1 cellular context compared by ENCODE assay signal in the genomic region with DNA sequence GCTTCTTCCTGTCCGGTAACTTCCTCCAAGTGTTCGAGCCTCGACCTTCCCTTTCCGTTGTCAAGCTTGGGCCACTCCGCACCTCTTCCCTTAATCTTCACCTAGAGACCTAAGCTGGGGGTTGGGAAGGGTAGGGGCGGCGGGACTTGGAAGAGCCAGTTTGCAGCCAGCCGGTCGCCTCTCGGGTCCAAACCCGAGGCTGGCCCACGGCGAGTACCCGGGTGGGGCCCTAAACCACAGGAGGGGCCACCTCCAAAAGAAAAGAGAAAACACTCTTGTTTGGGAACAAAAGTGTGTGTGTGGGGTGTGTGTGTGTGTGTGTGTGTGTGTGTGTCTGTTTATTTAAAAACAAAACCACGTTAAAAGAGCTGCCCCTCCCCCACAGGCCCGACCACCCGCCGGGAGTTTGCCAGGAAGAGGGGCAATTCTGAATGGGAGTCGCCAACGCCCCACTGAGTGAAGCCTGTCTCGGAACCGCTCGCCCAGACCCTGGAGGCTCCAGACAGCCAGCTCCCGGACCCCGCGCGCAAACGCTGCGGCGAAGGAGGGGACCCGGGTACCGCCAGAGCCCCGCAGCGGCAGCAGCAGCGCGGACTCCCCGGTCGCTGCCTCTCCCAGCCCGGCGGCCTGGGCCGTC.
TF ChIP-seq lines count a peak whose summit lies in the region.

No MANE protein-coding gene starts in this region.

TF ChIP-seq in HEK293, 187 proteins besides CTCF, POLR2A, EP300 and RAD21 (continued from another document):
- TF ChIP-seq ZFHX2 (tag by site-specific recombination; conservative IDR thresholded peaks at IDR 0.05) (peak; percentile 7; the same call in 1 of the 2 replicates), SETDB1 (IDR thresholded peaks at IDR 0.05; ENCODE audit: insufficient read length, low read length) (no peak), GLIS2 (tag by site-specific recombination; IDR thresholded peaks at IDR 0.05) (peak; percentile 79), ZNF341 (tag by site-specific recombination; IDR thresholded peaks at IDR 0.05; ENCODE audit: low read depth) (0 out of 2 replicates have a peak, but pooled peaks have one; percentile 11), WT1 (tag by site-specific recombination; IDR thresholded peaks at IDR 0.05) (0 out of 2 replicates have a peak, but pooled peaks have one; percentile 17), ZNF146 (tag by site-specific recombination; IDR thresholded peaks at IDR 0.05) (no peak), ZNF174 (tag by site-specific recombination; IDR thresholded peaks at IDR 0.05) (no peak), ZNF660 (tag by site-specific recombination; IDR thresholded peaks at IDR 0.05) (no peak), RBAK (tag by site-specific recombination; IDR thresholded peaks at IDR 0.05) (no peak), ZNF561 (tag by site-specific recombination; IDR thresholded peaks at IDR 0.05; ENCODE audit: borderline replicate concordance) (0 out of 2 replicates have a peak, but pooled peaks have one; percentile 31), KLF9 (tag by site-specific recombination; IDR thresholded peaks at IDR 0.05; ENCODE audit: low read depth) (peak; percentile 13; the same call in 1 of the 2 replicates), ZNF169 (tag by site-specific recombination; IDR thresholded peaks at IDR 0.05) (no peak)
- TF ChIP-seq, protein P1, sequence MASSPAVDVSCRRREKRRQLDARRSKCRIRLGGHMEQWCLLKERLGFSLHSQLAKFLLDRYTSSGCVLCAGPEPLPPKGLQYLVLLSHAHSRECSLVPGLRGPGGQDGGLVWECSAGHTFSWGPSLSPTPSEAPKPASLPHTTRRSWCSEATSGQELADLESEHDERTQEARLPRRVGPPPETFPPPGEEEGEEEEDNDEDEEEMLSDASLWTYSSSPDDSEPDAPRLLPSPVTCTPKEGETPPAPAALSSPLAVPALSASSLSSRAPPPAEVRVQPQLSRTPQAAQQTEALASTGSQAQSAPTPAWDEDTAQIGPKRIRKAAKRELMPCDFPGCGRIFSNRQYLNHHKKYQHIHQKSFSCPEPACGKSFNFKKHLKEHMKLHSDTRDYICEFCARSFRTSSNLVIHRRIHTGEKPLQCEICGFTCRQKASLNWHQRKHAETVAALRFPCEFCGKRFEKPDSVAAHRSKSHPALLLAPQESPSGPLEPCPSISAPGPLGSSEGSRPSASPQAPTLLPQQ (tag by site-specific recombination; IDR thresholded peaks at IDR 0.05) = 0 out of 2 replicates have a peak, but pooled peaks have one; percentile 15
- TF ChIP-seq, protein P2, sequence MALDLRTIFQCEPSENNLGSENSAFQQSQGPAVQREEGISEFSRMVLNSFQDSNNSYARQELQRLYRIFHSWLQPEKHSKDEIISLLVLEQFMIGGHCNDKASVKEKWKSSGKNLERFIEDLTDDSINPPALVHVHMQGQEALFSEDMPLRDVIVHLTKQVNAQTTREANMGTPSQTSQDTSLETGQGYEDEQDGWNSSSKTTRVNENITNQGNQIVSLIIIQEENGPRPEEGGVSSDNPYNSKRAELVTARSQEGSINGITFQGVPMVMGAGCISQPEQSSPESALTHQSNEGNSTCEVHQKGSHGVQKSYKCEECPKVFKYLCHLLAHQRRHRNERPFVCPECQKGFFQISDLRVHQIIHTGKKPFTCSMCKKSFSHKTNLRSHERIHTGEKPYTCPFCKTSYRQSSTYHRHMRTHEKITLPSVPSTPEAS (tag by site-specific recombination; IDR thresholded peaks at IDR 0.05) = peak; percentile 86
- TF ChIP-seq, protein P3, sequence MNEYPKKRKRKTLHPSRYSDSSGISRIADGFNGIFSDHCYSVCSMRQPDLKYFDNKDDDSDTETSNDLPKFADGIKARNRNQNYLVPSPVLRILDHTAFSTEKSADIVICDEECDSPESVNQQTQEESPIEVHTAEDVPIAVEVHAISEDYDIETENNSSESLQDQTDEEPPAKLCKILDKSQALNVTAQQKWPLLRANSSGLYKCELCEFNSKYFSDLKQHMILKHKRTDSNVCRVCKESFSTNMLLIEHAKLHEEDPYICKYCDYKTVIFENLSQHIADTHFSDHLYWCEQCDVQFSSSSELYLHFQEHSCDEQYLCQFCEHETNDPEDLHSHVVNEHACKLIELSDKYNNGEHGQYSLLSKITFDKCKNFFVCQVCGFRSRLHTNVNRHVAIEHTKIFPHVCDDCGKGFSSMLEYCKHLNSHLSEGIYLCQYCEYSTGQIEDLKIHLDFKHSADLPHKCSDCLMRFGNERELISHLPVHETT (tag by site-specific recombination; IDR thresholded peaks at IDR 0.05) = peak; percentile 19; the same call in 1 of the 2 replicates
- TF ChIP-seq, protein P4, sequence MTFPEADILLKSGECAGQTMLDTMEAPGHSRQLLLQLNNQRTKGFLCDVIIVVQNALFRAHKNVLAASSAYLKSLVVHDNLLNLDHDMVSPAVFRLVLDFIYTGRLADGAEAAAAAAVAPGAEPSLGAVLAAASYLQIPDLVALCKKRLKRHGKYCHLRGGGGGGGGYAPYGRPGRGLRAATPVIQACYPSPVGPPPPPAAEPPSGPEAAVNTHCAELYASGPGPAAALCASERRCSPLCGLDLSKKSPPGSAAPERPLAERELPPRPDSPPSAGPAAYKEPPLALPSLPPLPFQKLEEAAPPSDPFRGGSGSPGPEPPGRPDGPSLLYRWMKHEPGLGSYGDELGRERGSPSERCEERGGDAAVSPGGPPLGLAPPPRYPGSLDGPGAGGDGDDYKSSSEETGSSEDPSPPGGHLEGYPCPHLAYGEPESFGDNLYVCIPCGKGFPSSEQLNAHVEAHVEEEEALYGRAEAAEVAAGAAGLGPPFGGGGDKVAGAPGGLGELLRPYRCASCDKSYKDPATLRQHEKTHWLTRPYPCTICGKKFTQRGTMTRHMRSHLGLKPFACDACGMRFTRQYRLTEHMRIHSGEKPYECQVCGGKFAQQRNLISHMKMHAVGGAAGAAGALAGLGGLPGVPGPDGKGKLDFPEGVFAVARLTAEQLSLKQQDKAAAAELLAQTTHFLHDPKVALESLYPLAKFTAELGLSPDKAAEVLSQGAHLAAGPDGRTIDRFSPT (tag by site-specific recombination; IDR thresholded peaks at IDR 0.05) = peak; percentile 61; the same call in 1 of the 2 replicates
- TF ChIP-seq, protein P5, sequence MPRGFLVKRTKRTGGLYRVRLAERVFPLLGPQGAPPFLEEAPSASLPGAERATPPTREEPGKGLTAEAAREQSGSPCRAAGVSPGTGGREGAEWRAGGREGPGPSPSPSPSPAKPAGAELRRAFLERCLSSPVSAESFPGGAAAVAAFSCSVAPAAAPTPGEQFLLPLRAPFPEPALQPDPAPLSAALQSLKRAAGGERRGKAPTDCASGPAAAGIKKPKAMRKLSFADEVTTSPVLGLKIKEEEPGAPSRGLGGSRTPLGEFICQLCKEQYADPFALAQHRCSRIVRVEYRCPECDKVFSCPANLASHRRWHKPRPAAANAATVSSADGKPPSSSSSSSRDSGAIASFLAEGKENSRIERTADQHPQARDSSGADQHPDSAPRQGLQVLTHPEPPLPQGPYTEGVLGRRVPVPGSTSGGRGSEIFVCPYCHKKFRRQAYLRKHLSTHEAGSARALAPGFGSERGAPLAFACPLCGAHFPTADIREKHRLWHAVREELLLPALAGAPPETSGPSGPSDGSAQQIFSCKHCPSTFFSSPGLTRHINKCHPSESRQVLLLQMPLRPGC (tag by site-specific recombination; IDR thresholded peaks at IDR 0.05) = 0 out of 2 replicates have a peak, but pooled peaks have one; percentile 35
- TF ChIP-seq, protein P6, sequence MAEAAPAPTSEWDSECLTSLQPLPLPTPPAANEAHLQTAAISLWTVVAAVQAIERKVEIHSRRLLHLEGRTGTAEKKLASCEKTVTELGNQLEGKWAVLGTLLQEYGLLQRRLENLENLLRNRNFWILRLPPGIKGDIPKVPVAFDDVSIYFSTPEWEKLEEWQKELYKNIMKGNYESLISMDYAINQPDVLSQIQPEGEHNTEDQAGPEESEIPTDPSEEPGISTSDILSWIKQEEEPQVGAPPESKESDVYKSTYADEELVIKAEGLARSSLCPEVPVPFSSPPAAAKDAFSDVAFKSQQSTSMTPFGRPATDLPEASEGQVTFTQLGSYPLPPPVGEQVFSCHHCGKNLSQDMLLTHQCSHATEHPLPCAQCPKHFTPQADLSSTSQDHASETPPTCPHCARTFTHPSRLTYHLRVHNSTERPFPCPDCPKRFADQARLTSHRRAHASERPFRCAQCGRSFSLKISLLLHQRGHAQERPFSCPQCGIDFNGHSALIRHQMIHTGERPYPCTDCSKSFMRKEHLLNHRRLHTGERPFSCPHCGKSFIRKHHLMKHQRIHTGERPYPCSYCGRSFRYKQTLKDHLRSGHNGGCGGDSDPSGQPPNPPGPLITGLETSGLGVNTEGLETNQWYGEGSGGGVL (tag by site-specific recombination; IDR thresholded peaks at IDR 0.05) = 0 out of 2 replicates have a peak, but pooled peaks have one; percentile 10
- TF ChIP-seq, protein P7, sequence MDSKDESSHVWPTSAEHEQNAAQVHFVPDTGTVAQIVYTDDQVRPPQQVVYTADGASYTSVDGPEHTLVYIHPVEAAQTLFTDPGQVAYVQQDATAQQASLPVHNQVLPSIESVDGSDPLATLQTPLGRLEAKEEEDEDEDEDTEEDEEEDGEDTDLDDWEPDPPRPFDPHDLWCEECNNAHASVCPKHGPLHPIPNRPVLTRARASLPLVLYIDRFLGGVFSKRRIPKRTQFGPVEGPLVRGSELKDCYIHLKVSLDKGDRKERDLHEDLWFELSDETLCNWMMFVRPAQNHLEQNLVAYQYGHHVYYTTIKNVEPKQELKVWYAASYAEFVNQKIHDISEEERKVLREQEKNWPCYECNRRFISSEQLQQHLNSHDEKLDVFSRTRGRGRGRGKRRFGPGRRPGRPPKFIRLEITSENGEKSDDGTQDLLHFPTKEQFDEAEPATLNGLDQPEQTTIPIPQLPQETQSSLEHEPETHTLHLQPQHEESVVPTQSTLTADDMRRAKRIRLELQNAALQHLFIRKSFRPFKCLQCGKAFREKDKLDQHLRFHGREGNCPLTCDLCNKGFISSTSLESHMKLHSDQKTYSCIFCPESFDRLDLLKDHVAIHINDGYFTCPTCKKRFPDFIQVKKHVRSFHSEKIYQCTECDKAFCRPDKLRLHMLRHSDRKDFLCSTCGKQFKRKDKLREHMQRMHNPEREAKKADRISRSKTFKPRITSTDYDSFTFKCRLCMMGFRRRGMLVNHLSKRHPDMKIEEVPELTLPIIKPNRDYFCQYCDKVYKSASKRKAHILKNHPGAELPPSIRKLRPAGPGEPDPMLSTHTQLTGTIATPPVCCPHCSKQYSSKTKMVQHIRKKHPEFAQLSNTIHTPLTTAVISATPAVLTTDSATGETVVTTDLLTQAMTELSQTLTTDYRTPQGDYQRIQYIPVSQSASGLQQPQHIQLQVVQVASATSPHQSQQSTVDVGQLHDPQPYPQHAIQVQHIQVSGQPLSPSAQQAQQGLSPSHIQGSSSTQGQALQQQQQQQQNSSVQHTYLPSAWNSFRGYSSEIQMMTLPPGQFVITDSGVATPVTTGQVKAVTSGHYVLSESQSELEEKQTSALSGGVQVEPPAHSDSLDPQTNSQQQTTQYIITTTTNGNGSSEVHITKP (tag by site-specific recombination; IDR thresholded peaks at IDR 0.05) = 0 out of 2 replicates have a peak, but pooled peaks have one; percentile 12
